In genomic region chr16:55033225-55034156, GRCh38 we compare ENCODE assay signal across 14 cellular contexts.
"Had no signal": no experiment of that assay in that cellular context is flagged by ENCODE, and none has a peak within 500 bp of the region (broad histone marks: within the 10 kb centered on the region; RNA-seq: fewer than 3 reads in every experiment).

No MANE protein-coding gene starts in this region.

- H3K4me3 Mint-ChIP-seq: activated CD4-positive, alpha-beta T cell treated with anti-CD3 and anti-CD28 coated beads, Interleukin-2, amount 10 ng/mL, durations not matched to agents 7 days and 5 days; activated naive CD8-positive, alpha-beta T cell treated with anti-CD3 and anti-CD28 coated beads, Interleukin-2, amount 10 ng/mL, durations not matched to agents 7 days and 5 days; naive thymus-derived CD4-positive, alpha-beta T cell; stimulated activated effector memory CD8-positive, alpha-beta T cell treated with anti-CD3 and anti-CD28 coated beads, Interleukin-12 subunit alpha, Interleukin-12 subunit beta, amount 100 ng/mL, for 72 hours had no signal

- H3K9me3 Mint-ChIP-seq: activated CD4-positive, alpha-beta T cell treated with anti-CD3 and anti-CD28 coated beads, Interleukin-2, amount 10 ng/mL, durations not matched to agents 7 days and 5 days; stimulated activated effector memory CD8-positive, alpha-beta T cell treated with anti-CD3 and anti-CD28 coated beads, Interleukin-12 subunit alpha, Interleukin-12 subunit beta, amount 100 ng/mL, for 72 hours had no signal

- H3K27ac Mint-ChIP-seq: activated CD4-positive, alpha-beta T cell treated with anti-CD3 and anti-CD28 coated beads, Interleukin-2, amount 10 ng/mL, durations not matched to agents 7 days and 5 days; activated naive CD8-positive, alpha-beta T cell treated with anti-CD3 and anti-CD28 coated beads, Interleukin-2, amount 10 ng/mL, durations not matched to agents 7 days and 5 days; naive thymus-derived CD4-positive, alpha-beta T cell; stimulated activated effector memory CD8-positive, alpha-beta T cell treated with anti-CD3 and anti-CD28 coated beads, Interleukin-12 subunit alpha, Interleukin-12 subunit beta, amount 100 ng/mL, for 72 hours had no signal

- H3K27ac ChIP-seq: brain microvascular endothelial cell, gastrocnemius medialis, heart left ventricle, parathyroid adenoma had no signal

- DNase-seq: activated CD4-positive, alpha-beta T cell treated with anti-CD3 and anti-CD28 coated beads, Interleukin-2, amount 10 ng/mL, durations not matched to agents 7 days and 5 days; activated CD8-positive, alpha-beta memory T cell treated with anti-CD3 and anti-CD28 coated beads for 24 hours; activated naive CD8-positive, alpha-beta T cell treated with anti-CD3 and anti-CD28 coated beads, Interleukin-2, amount 10 ng/mL, durations not matched to agents 7 days and 5 days; anterior cingulate cortex; brain microvascular endothelial cell; cerebellar nuclear complex; dermis blood vessel endothelial cell; gastrocnemius medialis; heart left ventricle; naive thymus-derived CD4-positive, alpha-beta T cell; stimulated activated CD4-positive, alpha-beta T cell treated with anti-CD3 and anti-CD28 coated beads, Interleukin-12 subunit alpha, Interleukin-12 subunit beta, amount 100 ng/mL, for 4 hours had no signal

- H3K4me1 Mint-ChIP-seq: activated CD4-positive, alpha-beta T cell treated with anti-CD3 and anti-CD28 coated beads, Interleukin-2, amount 10 ng/mL, durations not matched to agents 7 days and 5 days; activated naive CD8-positive, alpha-beta T cell treated with anti-CD3 and anti-CD28 coated beads, Interleukin-2, amount 10 ng/mL, durations not matched to agents 7 days and 5 days; naive thymus-derived CD4-positive, alpha-beta T cell; stimulated activated effector memory CD8-positive, alpha-beta T cell treated with anti-CD3 and anti-CD28 coated beads, Interleukin-12 subunit alpha, Interleukin-12 subunit beta, amount 100 ng/mL, for 72 hours had no signal

- H3K36me3 Mint-ChIP-seq: activated naive CD8-positive, alpha-beta T cell treated with anti-CD3 and anti-CD28 coated beads, Interleukin-2, amount 10 ng/mL, durations not matched to agents 7 days and 5 days; stimulated activated effector memory CD8-positive, alpha-beta T cell treated with anti-CD3 and anti-CD28 coated beads, Interleukin-12 subunit alpha, Interleukin-12 subunit beta, amount 100 ng/mL, for 72 hours had no signal

- ATAC-seq: gastrocnemius medialis; heart left ventricle; left lobe of liver; naive thymus-derived CD4-positive, alpha-beta T cell; stimulated activated effector memory CD8-positive, alpha-beta T cell treated with anti-CD3 and anti-CD28 coated beads, Interleukin-12 subunit alpha, Interleukin-12 subunit beta, amount 100 ng/mL, for 72 hours had no signal

- H3K4me3 ChIP-seq: gastrocnemius medialis, heart left ventricle had no signal
